In genomic region chr3:32939531-32940284, GRCh38 we compare ENCODE assay signal across 6 cellular contexts. TPM values are rescaled to one million over a fixed set of nuclear protein-coding genes. Genes with fewer than 3 reads are reported as not detected.
"Had no signal": no experiment of that assay in that cellular context is flagged by ENCODE, and none has a peak within 500 bp of the region (broad histone marks: within the 10 kb centered on the region; RNA-seq: fewer than 3 reads in every experiment).

No MANE protein-coding gene starts in this region.

RNA-seq across cellular contexts. Expression of gene CCR4, which starts 11.7 kb away (rescaled TPM):
- total RNA-seq: occipital lobe, osteoblast, pulmonary artery endothelial cell, smooth muscle cell had no signal
- polyA plus RNA-seq: neural cell, pancreas, smooth muscle cell had no signal
